Comparison of ENCODE assay signal across 11 cellular contexts in genomic region chr22:39313258-39314001, GRCh38. TPM values are rescaled to one million over a fixed set of nuclear protein-coding genes. Genes with fewer than 3 reads are reported as not detected.
DNase-seq lines count a peak whose midpoint lies in the region; ATAC-seq, FAIRE-seq and TF ChIP-seq lines count a peak whose summit lies in the region.
"Had no signal": no experiment of that assay in that cellular context is flagged by ENCODE, and none has a peak within 500 bp of the region (broad histone marks: within the 10 kb centered on the region; RNA-seq: fewer than 3 reads in every experiment).

No MANE protein-coding gene starts in this region.

- H3K36me3 ChIP-seq in Loucy (ENCODE audit: insufficient read depth, low read length), result peaks cover 71% of the 10 kb centered on the region
- H3K36me3 ChIP-seq in K562 (ENCODE audit: control insufficient read depth, insufficient read depth, low read length), result peaks cover 67% of the 10 kb centered on the region

- H3K27ac Mint-ChIP-seq in osteocyte (ENCODE audit: unreplicated experiment), result peak overlapping the region; percentile 52

- no peak for ATAC-seq in activated T-cell treated with anti-CD3 and anti-CD28 coated beads, Interleukin-2, amount 50 U/mL, for 4 hours
- no peak for ATAC-seq in K562
- ATAC-seq in GM18861 (IDR thresholded peaks at IDR 0.05; ENCODE audit: unreplicated experiment), result no peak
- no peak for ATAC-seq in HG02938 (IDR thresholded peaks at IDR 0.05; ENCODE audit: unreplicated experiment)

- intact Hi-C loops in K562 (cut with micrococcal nuclease), result no loop called here

- TF ChIP-seq CTCF in Loucy (conservative IDR thresholded peaks at IDR 0.05; ENCODE audit: low read length) (no peak), K562 (IDR thresholded peaks at IDR 0.05 in 2 of 3, conservative IDR thresholded peaks at IDR 0.05 in 1 of 3; ENCODE audit: insufficient read depth in 2 of 3, low read depth in 1 of 3, low read length in 3 of 3) (no peak), osteocyte (IDR thresholded peaks at IDR 0.05) (no peak)

- in situ Hi-C loops in K562 (cut with MboI), result no loop called here

- H2AFZ ChIP-seq in Loucy (ENCODE audit: low read length) (no peak overlapping the region), K562 (ENCODE audit: low read depth, low read length) (no peak overlapping the region)

- peak overlapping the region; percentile 43 for H3K4me3 Mint-ChIP-seq in activated T-cell treated with anti-CD3 and anti-CD28 coated beads, Interleukin-2, amount 50 U/mL, for 4 hours
- no peak overlapping the region for H3K4me3 Mint-ChIP-seq in osteocyte (ENCODE audit: unreplicated experiment)

- TF ChIP-seq EP300 in K562 (IDR thresholded peaks at IDR 0.05; ENCODE audit: low read length), result no peak

- H3K4me3 ChIP-seq in Loucy (ENCODE audit: low read length, poor library complexity, severe bottlenecking), result peak overlapping the region; percentile 99
- no peak overlapping the region for H3K4me3 ChIP-seq in K562
- H3K4me3 ChIP-seq: lung had no signal

- DNase-seq in activated T-cell treated with anti-CD3 and anti-CD28 coated beads, Interleukin-2, amount 50 U/mL, for 4 hours, result no peak
- no peak for DNase-seq in activated T-cell treated with anti-CD3 and anti-CD28 coated beads, Interleukin-2, amount 50 U/mL, for 1 hour
- DNase-seq in K562 (ENCODE audit: extremely low read depth in 1 of 4, low spot score in 3 of 4) (no peak), osteocyte (ENCODE audit: extremely low spot score, unreplicated experiment) (no peak), NCI-H524 (lab: John Stamatoyannopoulos, UW) (no peak)
- DNase-seq: foreskin melanocyte had no signal

- 75% methylated on average over 9 of the region's 20 CpGs for WGBS in K562 (ENCODE audit: insufficient coverage, low coverage, missing lambda C conversion rate)

- H3K9me3 Mint-ChIP-seq in activated T-cell treated with anti-CD3 and anti-CD28 coated beads, Interleukin-2, amount 50 U/mL, for 4 hours, result no peaks in the 10 kb centered on the region
- no peaks in the 10 kb centered on the region for H3K9me3 Mint-ChIP-seq in osteocyte (ENCODE audit: unreplicated experiment)

- peak; percentile 37; the same call in 1 of the 2 replicates for TF ChIP-seq POLR2A in K562 (conservative IDR thresholded peaks at IDR 0.05)

- no peaks in the 10 kb centered on the region for H3K9me3 ChIP-seq in Loucy (ENCODE audit: insufficient read depth, low read depth, low read length)
- H3K9me3 ChIP-seq in K562 (replicated peaks; ENCODE audit: control insufficient read depth, insufficient read depth, low read depth, low read length), result no peaks in the 10 kb centered on the region

- no peak for FAIRE-seq in K562 (lab: Jason Lieb, UNC)
- FAIRE-seq: urothelium cell line had no signal

- H3K27me3 Mint-ChIP-seq in activated T-cell treated with anti-CD3 and anti-CD28 coated beads, Interleukin-2, amount 50 U/mL, for 4 hours (ENCODE audit: low read depth), result no peaks in the 10 kb centered on the region
- no peaks in the 10 kb centered on the region for H3K27me3 Mint-ChIP-seq in osteocyte (ENCODE audit: unreplicated experiment)

- H3K27me3 ChIP-seq in Loucy (ENCODE audit: insufficient read depth, low read length, poor library complexity, severe bottlenecking) (peaks cover under 1% of the 10 kb centered on the region), K562 (ENCODE audit: control insufficient read depth in 2 of 2, insufficient read depth in 2 of 2, low read length in 2 of 2) (no peaks in the 10 kb centered on the region)

- CTCF ChIA-PET in K562 (lab: Yijun Ruan, JAX; ENCODE audit: low intra/inter-chr PET ratio), result no interaction called here

- peaks cover 3% of the 10 kb centered on the region for H3K9me1 ChIP-seq in K562 (ENCODE audit: control insufficient read depth, insufficient read depth, low read length)

- TF ChIP-seq RAD21 in K562 (CRISPR knock-in tag; conservative IDR thresholded peaks at IDR 0.05 in 1 of 2, IDR thresholded peaks at IDR 0.05 in 1 of 2), result no peak

- POLR2A ChIA-PET in K562 (lab: Yijun Ruan, JAX), result interaction anchor here (0.6 to 7.1 kb wide), 7 partner anchors 11 to 443 kb away, joined by 3 to 136 read pairs (median 5); no protein-coding TSS in a partner anchor

- H3K79me2 ChIP-seq in Loucy (ENCODE audit: insufficient read depth, low read length) (peaks cover 66% of the 10 kb centered on the region), K562 (ENCODE audit: control insufficient read depth, insufficient read depth, low read length) (peaks cover 48% of the 10 kb centered on the region)

- peaks cover 61% of the 10 kb centered on the region for H3K36me3 Mint-ChIP-seq in activated T-cell treated with anti-CD3 and anti-CD28 coated beads, Interleukin-2, amount 50 U/mL, for 4 hours (ENCODE audit: insufficient read depth)
- H3K36me3 Mint-ChIP-seq in osteocyte (ENCODE audit: unreplicated experiment), result peaks cover 60% of the 10 kb centered on the region

- H4K20me1 ChIP-seq in Loucy (ENCODE audit: insufficient read depth, low read length, poor library complexity, severe bottlenecking) (peaks cover 68% of the 10 kb centered on the region), K562 (replicated peaks; ENCODE audit: control insufficient read depth, insufficient read depth, low read length) (peaks cover 71% of the 10 kb centered on the region)

- BruUV-seq in K562 (replicated peaks; lab: Mats Ljungman, UMichigan), result no TSS peak

- peaks cover 61% of the 10 kb centered on the region for H3K4me1 Mint-ChIP-seq in activated T-cell treated with anti-CD3 and anti-CD28 coated beads, Interleukin-2, amount 50 U/mL, for 4 hours (ENCODE audit: low read depth)
- H3K4me1 Mint-ChIP-seq in osteocyte (ENCODE audit: unreplicated experiment), result peaks cover 84% of the 10 kb centered on the region

- H3K9ac ChIP-seq in Loucy (ENCODE audit: low read depth, low read length, poor library complexity, severe bottlenecking) (peak overlapping the region; percentile 34), K562 (ENCODE audit: insufficient read depth in 1 of 2, low read depth in 2 of 2, low read length in 2 of 2) (peak overlapping the region in 1 of 2 experiments; percentile 89; a peak in 2 of 4 replicates)

- peaks cover 10% of the 10 kb centered on the region for H3F3A ChIP-seq in Loucy (ENCODE audit: low read depth)

- H3K4me2 ChIP-seq in Loucy (ENCODE audit: low read depth, low read length, poor library complexity, severe bottlenecking) (peak overlapping the region; percentile 92), K562 (ENCODE audit: insufficient read depth, low read length) (no peak overlapping the region)

- H3K4me1 ChIP-seq in Loucy (ENCODE audit: insufficient read depth, low read length, poor library complexity, severe bottlenecking) (peaks cover 46% of the 10 kb centered on the region), K562 (replicated peaks in 1 of 2; ENCODE audit: control insufficient read depth in 2 of 2, insufficient read depth in 2 of 2, low read length in 2 of 2) (peaks cover 17 to 53% of the 10 kb centered on the region in 2 experiments; a peak in 4 of 5 replicates)

- no peaks in the 10 kb centered on the region for H3K9me2 ChIP-seq in Loucy (replicated peaks; ENCODE audit: low read depth, low read length)

- H3K27ac ChIP-seq in K562 (ENCODE audit: extremely low read depth, low read depth, low read length), result no peak overlapping the region

TF ChIP-seq in K562, 482 proteins besides CTCF, POLR2A, EP300 and RAD21 (continues in another document):
- peak; percentile 56; the same call in 1 of the 2 replicates for TF ChIP-seq SUPT5H (IDR thresholded peaks at IDR 0.05)
- no peak for TF ChIP-seq PURB (CRISPR knock-in tag; IDR thresholded peaks at IDR 0.05; ENCODE audit: low read depth)

RNA-seq across cellular contexts. Expression of gene RPL3, which starts 6.0 kb away (rescaled TPM):
- total RNA-seq in activated T-cell treated with anti-CD3 and anti-CD28 coated beads, Interleukin-2, amount 50 U/mL, for 4 hours, result 1,000 to 10,000 TPM; 2,811 to 2,835 (median 2,816) TPM
- total RNA-seq in K562 (2011; cell fraction: chromatin; rRNA removed; ENCODE audit: low replicate concordance), result 772 and 1,506 TPM in 2 replicates
- total RNA-seq in K562 (2011; cell fraction: nucleolus; rRNA removed), result 1,570 and 1,591 TPM in 2 replicates
- total RNA-seq in K562 (2011; cell fraction: nucleoplasm; rRNA removed), result 1,390 and 1,690 TPM in 2 replicates
- 2,245 and 2,417 TPM in 2 replicates for total RNA-seq in K562 (2014; rRNA removed)
- 1,384 and 1,624 TPM in 2 replicates for total RNA-seq in K562 (2014; rRNA removed; fragmentation: Illumina TruSeq; extraction: Trizol)
- total RNA-seq in K562 (2015; rRNA removed; fragmentation: Illumina TruSeq; extraction: Trizol), result 1,989 and 2,037 TPM in 2 replicates
- total RNA-seq in K562 (2021), result 1,960 and 1,995 TPM in 2 replicates
- polyA plus RNA-seq in K562 (2011; rRNA removed), result 3,220 and 3,989 TPM in 2 replicates
- 4,199 and 5,450 TPM in 2 replicates for polyA plus RNA-seq in K562 (2011; cell fraction: cytosol; rRNA removed)
- polyA plus RNA-seq in K562 (2011; cell fraction: nucleus; rRNA removed), result 2,091 and 2,598 TPM in 2 replicates
- polyA plus RNA-seq in K562 (2012), result 3,035 and 4,256 TPM in 2 replicates
- polyA plus RNA-seq in K562 (2014; fragmentation: Illumina TruSeq; extraction: Trizol), result 2,565 and 2,747 TPM in 2 replicates
- polyA plus RNA-seq in K562 (2014; fragmentation: Nextera tagmentation; extraction: Ambion mirVana), result 1,000 to 10,000 TPM; 3,338 to 4,066 TPM
- polyA plus RNA-seq in K562 (2014; rRNA removed), result 2,749 and 3,057 TPM in 2 replicates
- 1,664 and 1,688 TPM in 2 replicates for polyA minus RNA-seq in K562 (2011; rRNA and poly(A)+ RNA removed)
- polyA minus RNA-seq in K562 (2011; cell fraction: cytosol; rRNA and poly(A)+ RNA removed), result 1,079 and 1,282 TPM in 2 replicates
- 554 and 1,072 TPM in 2 replicates for polyA minus RNA-seq in K562 (2011; cell fraction: nucleus; rRNA and poly(A)+ RNA removed)
- total RNA-seq in osteocyte, result 1,770 and 1,792 TPM in 2 replicates

RNA-seq across cellular contexts. Expression of gene SYNGR1, which starts 36.4 kb away (rescaled TPM):
- total RNA-seq in activated T-cell treated with anti-CD3 and anti-CD28 coated beads, Interleukin-2, amount 50 U/mL, for 4 hours, result 1 to 10 TPM in 2 of 3 donors, under 1 TPM in 1; 0.43 to 1.4 (median 1.2) TPM
- 9.8 and 30.7 TPM in 2 replicates for total RNA-seq in K562 (2011; cell fraction: chromatin; rRNA removed; ENCODE audit: low replicate concordance)
- total RNA-seq in K562 (2011; cell fraction: nucleolus; rRNA removed), result 20.4 and 25.8 TPM in 2 replicates
- total RNA-seq in K562 (2011; cell fraction: nucleoplasm; rRNA removed), result 17.7 and 21.5 TPM in 2 replicates
- 3.6 and 6.9 TPM in 2 replicates for total RNA-seq in K562 (2014; rRNA removed)
- 1.4 and 2.1 TPM in 2 replicates for total RNA-seq in K562 (2014; rRNA removed; fragmentation: Illumina TruSeq; extraction: Trizol)
- 3.2 and 3.3 TPM in 2 replicates for total RNA-seq in K562 (2015; rRNA removed; fragmentation: Illumina TruSeq; extraction: Trizol)
- total RNA-seq in K562 (2021), result 12.5 and 13.6 TPM in 2 replicates
- polyA plus RNA-seq in K562 (2011; rRNA removed), result 10.6 and 16.2 TPM in 2 replicates
- 20.6 and 62.9 TPM in 2 replicates for polyA plus RNA-seq in K562 (2011; cell fraction: cytosol; rRNA removed)
- polyA plus RNA-seq in K562 (2011; cell fraction: nucleus; rRNA removed), result 38.1 and 50.4 TPM in 2 replicates
- polyA plus RNA-seq in K562 (2012), result 11.2 and 11.6 TPM in 2 replicates
- polyA plus RNA-seq in K562 (2014; fragmentation: Illumina TruSeq; extraction: Trizol), result 5.5 and 10.0 TPM in 2 replicates
- 1 to 10 TPM; 1.8 to 2.3 TPM for polyA plus RNA-seq in K562 (2014; fragmentation: Nextera tagmentation; extraction: Ambion mirVana)
- 13.7 and 15.9 TPM in 2 replicates for polyA plus RNA-seq in K562 (2014; rRNA removed)
- polyA minus RNA-seq in K562 (2011; rRNA and poly(A)+ RNA removed), result 3.3 and 3.6 TPM in 2 replicates
- 10.2 and 12.4 TPM in 2 replicates for polyA minus RNA-seq in K562 (2011; cell fraction: cytosol; rRNA and poly(A)+ RNA removed)
- 10.4 and 13.6 TPM in 2 replicates for polyA minus RNA-seq in K562 (2011; cell fraction: nucleus; rRNA and poly(A)+ RNA removed)
- 24.0 and 26.6 TPM in 2 replicates for total RNA-seq in osteocyte
